In the genomic region with DNA sequence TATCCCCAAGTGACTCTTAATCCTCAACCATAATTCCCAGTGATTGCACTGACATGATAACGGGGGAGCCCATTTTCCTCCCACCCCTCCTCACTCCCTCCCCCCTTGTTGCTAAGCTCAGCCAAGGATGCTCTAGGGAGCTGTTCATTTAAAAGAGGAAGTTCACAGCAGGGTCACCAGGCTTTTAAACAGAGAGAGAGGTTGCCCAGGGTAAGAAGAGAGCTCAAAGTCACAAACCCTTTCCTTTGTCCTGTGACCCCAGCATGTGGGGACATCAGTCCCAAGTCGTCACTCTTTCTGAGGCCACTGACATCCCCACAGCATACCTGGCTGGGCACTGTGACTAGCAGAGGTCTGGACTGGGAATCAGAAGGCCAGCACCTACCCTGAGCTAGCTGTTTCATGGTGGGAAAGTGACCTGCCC, we compare ENCODE assay signal across 9 cellular contexts.
DNase-seq lines count a peak whose midpoint lies in the region; ATAC-seq and TF ChIP-seq lines count a peak whose summit lies in the region.
"Had no signal": no experiment of that assay in that cellular context is flagged by ENCODE, and none has a peak within 500 bp of the region (broad histone marks: within the 10 kb centered on the region; RNA-seq: fewer than 3 reads in every experiment).

No MANE protein-coding gene starts in this region.

- no peak overlapping the region for H3K27ac ChIP-seq in substantia nigra (ENCODE audit: low read depth, low read length, poor library complexity, severe bottlenecking)

- no peaks in the 10 kb centered on the region for H3K4me1 Mint-ChIP-seq in activated naive CD4-positive, alpha-beta T cell treated with anti-CD3 and anti-CD28 coated beads, Interleukin-2, amount 10 ng/mL, durations not matched to agents 7 days and 5 days

- no peak for TF ChIP-seq CTCF in cardiac fibroblast (IDR thresholded peaks at IDR 0.05; ENCODE audit: low read depth, low read length)

- no peaks in the 10 kb centered on the region for H3K9me3 Mint-ChIP-seq in activated naive CD4-positive, alpha-beta T cell treated with anti-CD3 and anti-CD28 coated beads, Interleukin-2, amount 10 ng/mL, durations not matched to agents 7 days and 5 days
- H3K9me3 Mint-ChIP-seq: IgD-negative memory B cell had no signal

- CTCF ChIA-PET in activated naive CD4-positive, alpha-beta T cell treated with anti-CD3 and anti-CD28 coated beads, Interleukin-2, amount 10 ng/mL, durations not matched to agents 7 days and 5 days (lab: Charles Lee) = no interaction called here

- DNase-seq in NCI-H1417 (lab: John Stamatoyannopoulos, UW) = peak; percentile 15 to 89 (median 71)
- DNase-seq in NCI-H1417 treated with DMSO at 0.1 percent for 48 hours (lab: John Stamatoyannopoulos, UW) = no peak
- DNase-seq in NCI-H2171 (lab: John Stamatoyannopoulos, UW) = peak; percentile 70
- peak; percentile 11 to 34 for DNase-seq in cardiac fibroblast (ENCODE audit: low read depth in 2 of 2)
- no peak for DNase-seq in sciatic nerve (ENCODE audit: low spot score)
- no peak for DNase-seq in activated naive CD4-positive, alpha-beta T cell treated with anti-CD3 and anti-CD28 coated beads, Interleukin-2, amount 10 ng/mL, durations not matched to agents 7 days and 5 days
- no peak for DNase-seq in substantia nigra (lab: John Stamatoyannopoulos, UW)
- DNase-seq in NCI-H2196 (lab: John Stamatoyannopoulos, UW; ENCODE audit: unreplicated experiment) = no peak

- no peak overlapping the region for H3K4me3 ChIP-seq in cardiac fibroblast (replicated peaks in 1 of 2; ENCODE audit: low read depth in 2 of 2, low read length in 2 of 2)

- intact Hi-C loops in sciatic nerve (cut with DNase I) = no loop called here

- H3K4me3 Mint-ChIP-seq in activated naive CD4-positive, alpha-beta T cell treated with anti-CD3 and anti-CD28 coated beads, Interleukin-2, amount 10 ng/mL, durations not matched to agents 7 days and 5 days = no peak overlapping the region
- H3K4me3 Mint-ChIP-seq: IgD-negative memory B cell had no signal

- no peaks in the 10 kb centered on the region for H3K36me3 Mint-ChIP-seq in activated naive CD4-positive, alpha-beta T cell treated with anti-CD3 and anti-CD28 coated beads, Interleukin-2, amount 10 ng/mL, durations not matched to agents 7 days and 5 days
- H3K36me3 Mint-ChIP-seq: IgD-negative memory B cell had no signal

- H3K27ac Mint-ChIP-seq in activated naive CD4-positive, alpha-beta T cell treated with anti-CD3 and anti-CD28 coated beads, Interleukin-2, amount 10 ng/mL, durations not matched to agents 7 days and 5 days = no peak overlapping the region
- H3K27ac Mint-ChIP-seq: IgD-negative memory B cell had no signal

- peaks cover 9% of the 10 kb centered on the region for H3K27me3 Mint-ChIP-seq in activated naive CD4-positive, alpha-beta T cell treated with anti-CD3 and anti-CD28 coated beads, Interleukin-2, amount 10 ng/mL, durations not matched to agents 7 days and 5 days

- ATAC-seq in sciatic nerve = peak; percentile 93

Comparison
In these comparisons a context has a peak if more than half of its experiments do, and no peak if none do; other contexts are left out.
1. DNase-seq: peak in NCI-H1417 (3 of 3), NCI-H2171 (single experiment) and cardiac fibroblast (2 of 2); none in NCI-H1417 treated with DMSO at 0.1 percent for 48 hours (single experiment), sciatic nerve (single experiment), activated naive CD4-positive, alpha-beta T cell treated with anti-CD3 and anti-CD28 coated beads, Interleukin-2, amount 10 ng/mL, durations not matched to agents 7 days and 5 days (single experiment), substantia nigra (0 of 49) and NCI-H2196 (single experiment).